ENCODE assay signal across 21 cellular contexts in the genomic region with DNA sequence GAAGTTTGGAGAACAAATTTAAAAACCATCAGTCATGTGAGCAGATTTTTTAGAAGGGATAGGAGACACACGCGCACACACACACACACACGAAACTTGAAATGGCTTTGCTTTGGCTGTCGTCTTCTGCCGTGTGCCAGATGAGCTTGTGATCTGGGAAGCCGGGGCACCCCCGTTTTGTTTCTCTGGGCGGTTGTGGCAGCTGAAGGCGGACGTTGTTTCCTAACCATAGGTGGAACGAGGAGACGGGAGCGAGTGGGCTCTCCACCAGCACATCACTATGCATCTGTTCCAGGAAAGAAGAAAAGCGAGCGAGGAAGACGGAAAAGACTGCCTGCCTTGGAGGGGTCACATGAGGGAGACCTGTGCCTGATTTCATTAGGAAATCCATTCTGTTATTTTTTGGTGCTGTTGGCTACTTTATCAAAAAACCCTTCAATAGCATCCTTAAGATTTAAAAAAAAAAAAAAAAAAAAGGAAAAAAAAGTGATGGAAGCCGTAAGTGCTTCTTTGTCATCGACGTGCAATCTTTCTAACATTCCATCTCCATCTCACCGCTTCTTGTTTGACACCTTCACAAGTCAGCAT.
DNase-seq lines count a peak whose midpoint lies in the region; ATAC-seq and TF ChIP-seq lines count a peak whose summit lies in the region.
"Had no signal": no experiment of that assay in that cellular context is flagged by ENCODE, and none has a peak within 500 bp of the region (broad histone marks: within the 10 kb centered on the region; RNA-seq: fewer than 3 reads in every experiment).

No MANE protein-coding gene starts in this region.

- peaks cover 95% of the 10 kb centered on the region for H3K36me3 Mint-ChIP-seq in CD8-positive, alpha-beta T cell
- peaks cover 69% of the 10 kb centered on the region for H3K36me3 Mint-ChIP-seq in activated CD8-positive, alpha-beta T cell treated with anti-CD3 and anti-CD28 coated beads, Interleukin-2, amount 10 ng/mL, durations not matched to agents 7 days and 5 days (ENCODE audit: low read depth)
- peaks cover 97% of the 10 kb centered on the region for H3K36me3 Mint-ChIP-seq in nephron progenitor cell (ENCODE audit: low read depth)

- 95% methylated on average over 20 of the region's 20 CpGs for WGBS in testis, 2 donors

- CTCF ChIA-PET in CD8-positive, alpha-beta T cell (lab: Charles Lee): interaction anchor here (0.6 to 1.6 kb wide), 4 partner anchors 10 to 103 kb away, joined by 3 to 6 read pairs (median 4); no protein-coding TSS in a partner anchor
- CTCF ChIA-PET in activated CD8-positive, alpha-beta T cell treated with anti-CD3 and anti-CD28 coated beads, Interleukin-2, amount 10 ng/mL, durations not matched to agents 7 days and 5 days (lab: Charles Lee): no interaction called here

- no peak for TF ChIP-seq POLR2A in testis (IDR thresholded peaks at IDR 0.05)
- TF ChIP-seq POLR2A in erythroblast (IDR thresholded peaks at IDR 0.05; ENCODE audit: low read length): no peak

- H3K9me3 ChIP-seq in CD8-positive, alpha-beta T cell (ENCODE audit: low read length): no peaks in the 10 kb centered on the region
- no peaks in the 10 kb centered on the region for H3K9me3 ChIP-seq in MG63
- H3K9me3 ChIP-seq in testis: no peaks in the 10 kb centered on the region
- H3K9me3 ChIP-seq: left ventricle myocardium inferior had no signal

- no peaks in the 10 kb centered on the region for H3K4me1 ChIP-seq in CD8-positive, alpha-beta T cell (ENCODE audit: insufficient read depth, low read length)
- H3K4me1 ChIP-seq in testis: peaks cover 6% of the 10 kb centered on the region
- H3K4me1 ChIP-seq: foreskin keratinocyte had no signal

- no peak for DNase-seq in CD8-positive, alpha-beta T cell
- peak; percentile 34 for DNase-seq in H7
- DNase-seq in activated CD8-positive, alpha-beta T cell treated with anti-CD3 and anti-CD28 coated beads, Interleukin-2, amount 10 ng/mL, durations not matched to agents 7 days and 5 days: no peak
- DNase-seq in nephron progenitor cell: no peak
- no peak for DNase-seq in MG63
- DNase-seq in testis: no peak
- no peak for DNase-seq in erythroblast (lab: John Stamatoyannopoulos, UW)
- DNase-seq: activated CD4-positive, alpha-beta T cell treated with anti-CD3 and anti-CD28 coated beads, Interleukin-2, amount 50 U/mL, for 1 hour; activated T-cell treated with anti-CD3 and anti-CD28 coated beads, Interleukin-2, amount 50 U/mL, for 1 hour; CD8-positive, alpha-beta memory T cell; cerebellar nuclear complex; foreskin keratinocyte; GDM1; left ventricle myocardium inferior; midbrain; NCI-H1092 treated with DMSO at 0.1 percent for 48 hours; NCI-H1930; NCI-H2227 treated with DMSO at 0.1 percent for 48 hours; SHP77; stimulated activated CD4-positive, alpha-beta T cell treated with anti-CD3 and anti-CD28 coated beads, Interleukin-1b, Interleukin-23, amount 100 ng/mL, for 48 hours had no signal

- no peaks in the 10 kb centered on the region for H3K27me3 Mint-ChIP-seq in CD8-positive, alpha-beta T cell (ENCODE audit: low read depth)
- H3K27me3 Mint-ChIP-seq in activated CD8-positive, alpha-beta T cell treated with anti-CD3 and anti-CD28 coated beads, Interleukin-2, amount 10 ng/mL, durations not matched to agents 7 days and 5 days (ENCODE audit: low read depth): no peaks in the 10 kb centered on the region
- peaks cover 3% of the 10 kb centered on the region for H3K27me3 Mint-ChIP-seq in nephron progenitor cell (ENCODE audit: low read depth, poor library complexity)
- H3K27me3 Mint-ChIP-seq: activated naive CD8-positive, alpha-beta T cell had no signal

- H3K27ac Mint-ChIP-seq in CD8-positive, alpha-beta T cell: peak overlapping the region; percentile 13
- peak overlapping the region; percentile 18 for H3K27ac Mint-ChIP-seq in activated CD8-positive, alpha-beta T cell treated with anti-CD3 and anti-CD28 coated beads, Interleukin-2, amount 10 ng/mL, durations not matched to agents 7 days and 5 days
- peak overlapping the region; percentile 32 for H3K27ac Mint-ChIP-seq in nephron progenitor cell

- H3K4me3 ChIP-seq in CD8-positive, alpha-beta T cell (ENCODE audit: low read depth, low read length): no peak overlapping the region
- H3K4me3 ChIP-seq in H7 (ENCODE audit: insufficient read depth, low read depth, low read length) (no peak overlapping the region), MG63 (no peak overlapping the region), testis (no peak overlapping the region)
- H3K4me3 ChIP-seq: left ventricle myocardium inferior had no signal

- H3K4me1 Mint-ChIP-seq in CD8-positive, alpha-beta T cell (ENCODE audit: low read depth): no peaks in the 10 kb centered on the region
- peaks cover 11% of the 10 kb centered on the region for H3K4me1 Mint-ChIP-seq in activated CD8-positive, alpha-beta T cell treated with anti-CD3 and anti-CD28 coated beads, Interleukin-2, amount 10 ng/mL, durations not matched to agents 7 days and 5 days (ENCODE audit: low read depth)
- peaks cover 6% of the 10 kb centered on the region for H3K4me1 Mint-ChIP-seq in nephron progenitor cell

- no peak for ATAC-seq in CD8-positive, alpha-beta T cell
- ATAC-seq in activated CD8-positive, alpha-beta T cell treated with anti-CD3 and anti-CD28 coated beads, Interleukin-2, amount 10 ng/mL, durations not matched to agents 7 days and 5 days: no peak
- ATAC-seq: foreskin keratinocyte had no signal

- TF ChIP-seq CTCF in CD8-positive, alpha-beta T cell (IDR thresholded peaks at IDR 0.05): no peak
- TF ChIP-seq CTCF in nephron progenitor cell (IDR thresholded peaks at IDR 0.05) (no peak), testis (IDR thresholded peaks at IDR 0.05) (no peak)

- H3K36me3 ChIP-seq in CD8-positive, alpha-beta T cell (ENCODE audit: insufficient read depth, low read length): peaks cover 44% of the 10 kb centered on the region
- H3K36me3 ChIP-seq in H7 (replicated peaks; ENCODE audit: control insufficient read depth, insufficient read depth, low read length) (peaks cover 39% of the 10 kb centered on the region), MG63 (no peaks in the 10 kb centered on the region), testis (ENCODE audit: low read depth, missing control alignments) (no peaks in the 10 kb centered on the region)

- H3K27ac ChIP-seq in CD8-positive, alpha-beta T cell (ENCODE audit: low read depth, low read length): no peak overlapping the region
- no peak overlapping the region for H3K27ac ChIP-seq in testis
- H3K27ac ChIP-seq: foreskin keratinocyte had no signal

- POLR2A ChIA-PET in CD8-positive, alpha-beta T cell (lab: Charles Lee): no interaction called here
- POLR2A ChIA-PET in activated CD8-positive, alpha-beta T cell treated with anti-CD3 and anti-CD28 coated beads, Interleukin-2, amount 10 ng/mL, durations not matched to agents 7 days and 5 days (lab: Charles Lee): interaction anchor here (0.7 kb wide), 1 partner anchor 1599 kb away, joined by 5 read pairs; no protein-coding TSS in a partner anchor

- no peak overlapping the region for H3K4me3 Mint-ChIP-seq in CD8-positive, alpha-beta T cell
- no peak overlapping the region for H3K4me3 Mint-ChIP-seq in activated CD8-positive, alpha-beta T cell treated with anti-CD3 and anti-CD28 coated beads, Interleukin-2, amount 10 ng/mL, durations not matched to agents 7 days and 5 days
- no peak overlapping the region for H3K4me3 Mint-ChIP-seq in nephron progenitor cell
- H3K4me3 Mint-ChIP-seq: activated naive CD8-positive, alpha-beta T cell; CD8-positive, alpha-beta memory T cell had no signal

- H3K9me3 Mint-ChIP-seq in CD8-positive, alpha-beta T cell: no peaks in the 10 kb centered on the region
- no peaks in the 10 kb centered on the region for H3K9me3 Mint-ChIP-seq in activated CD8-positive, alpha-beta T cell treated with anti-CD3 and anti-CD28 coated beads, Interleukin-2, amount 10 ng/mL, durations not matched to agents 7 days and 5 days (ENCODE audit: insufficient read depth)
- H3K9me3 Mint-ChIP-seq in nephron progenitor cell: peaks cover 36% of the 10 kb centered on the region

- intact Hi-C loops in CD8-positive, alpha-beta T cell (cut with DNase I, micrococcal nuclease): no loop called here
- intact Hi-C loops in testis (cut with DNase I; ENCODE audit: low total_unique reads): no loop called here

- H3K27me3 ChIP-seq in CD8-positive, alpha-beta T cell (ENCODE audit: insufficient read depth, low read length): no peaks in the 10 kb centered on the region
- H3K27me3 ChIP-seq in H7 (ENCODE audit: control insufficient read depth, insufficient read depth, low read length): no peaks in the 10 kb centered on the region
- no peaks in the 10 kb centered on the region for H3K27me3 ChIP-seq in MG63
- H3K27me3 ChIP-seq in testis: no peaks in the 10 kb centered on the region
- H3K27me3 ChIP-seq: foreskin keratinocyte had no signal
